ENCODE assay signal across 8 cellular contexts in the genomic region with DNA sequence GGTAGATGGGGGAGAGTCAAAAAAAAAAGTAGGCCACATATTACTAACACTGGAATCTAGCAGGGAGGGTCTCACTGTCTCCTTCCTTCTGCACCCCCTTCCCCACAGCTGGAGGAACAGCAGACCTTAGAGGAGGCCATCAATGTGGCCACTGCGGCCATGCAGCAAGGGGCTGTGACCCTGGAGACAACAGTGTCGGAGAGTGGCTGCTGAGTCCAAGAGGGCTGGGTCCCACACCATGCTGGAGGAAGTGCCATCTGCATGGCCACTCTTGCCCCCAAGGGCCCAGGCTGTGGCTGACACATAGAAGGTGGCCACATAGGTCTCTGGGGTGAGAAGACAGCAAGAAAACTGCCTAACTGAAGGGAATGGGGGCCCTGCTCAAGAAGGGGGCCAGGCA.
"Had no signal": no experiment of that assay in that cellular context is flagged by ENCODE, and none has a peak within 500 bp of the region (broad histone marks: within the 10 kb centered on the region; RNA-seq: fewer than 3 reads in every experiment).

No MANE protein-coding gene starts in this region.

- H3K27ac ChIP-seq: adrenal gland, body of pancreas, coronary artery, dorsolateral prefrontal cortex had no signal

- H3K4me3 ChIP-seq: adrenal gland, body of pancreas, coronary artery, dorsolateral prefrontal cortex had no signal

- H3K27me3 ChIP-seq: adrenal gland, body of pancreas, dorsolateral prefrontal cortex had no signal

- DNase-seq: activated CD4-positive, CD25-positive, alpha-beta regulatory T cell treated with anti-CD3 and anti-CD28 coated beads, Interleukin-2, amount 50 U/mL, for 72 hours; aorta had no signal

- H3K9me3 ChIP-seq: adrenal gland, body of pancreas had no signal

- ATAC-seq: activated naive CD8-positive, alpha-beta T cell treated with anti-CD3 and anti-CD28 coated beads, Interleukin-2, amount 50 U/mL, for 24 hours; esophagus mucosa had no signal
